Comparison of ENCODE assay signal across 1 cellular context in the genomic region with DNA sequence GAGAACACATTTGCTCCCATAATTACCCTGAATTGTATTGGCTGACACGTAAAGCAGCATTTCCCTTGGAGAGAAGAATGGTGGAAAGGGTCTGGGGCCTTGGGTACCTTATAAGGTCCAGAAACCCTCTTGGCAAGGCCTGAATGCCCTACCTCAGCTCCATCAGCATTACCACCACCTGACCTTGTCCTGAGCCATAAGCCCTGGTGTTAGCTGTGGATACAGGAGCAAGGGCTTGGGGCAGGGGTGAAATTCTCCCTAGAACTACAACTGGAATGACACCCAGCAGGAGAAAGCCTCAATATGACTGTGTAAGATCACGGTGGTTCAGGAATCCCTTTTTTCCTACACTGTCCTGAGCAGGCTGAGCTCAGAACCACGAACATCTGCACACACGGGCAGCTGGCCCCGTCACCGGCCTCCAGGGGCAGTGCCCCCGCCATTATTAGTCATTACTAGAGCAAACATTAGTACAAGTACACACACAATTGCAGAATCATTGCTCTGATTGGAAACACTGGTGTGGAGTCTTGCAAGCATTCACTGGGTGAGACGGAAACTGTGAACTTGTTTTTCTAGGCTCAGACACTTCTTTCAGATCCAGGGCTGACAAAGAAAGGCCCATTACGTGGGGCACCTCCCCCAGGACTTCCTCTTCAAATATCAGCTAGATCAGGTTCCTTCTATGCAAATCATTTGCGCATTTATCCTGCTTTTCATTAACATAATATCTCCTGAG.
TF ChIP-seq lines count a peak whose summit lies in the region.

No MANE protein-coding gene starts in this region.

TF ChIP-seq in HepG2, 621 proteins besides CTCF, POLR2A, EP300 and RAD21 (continued from another document):
- TF ChIP-seq, protein P1, sequence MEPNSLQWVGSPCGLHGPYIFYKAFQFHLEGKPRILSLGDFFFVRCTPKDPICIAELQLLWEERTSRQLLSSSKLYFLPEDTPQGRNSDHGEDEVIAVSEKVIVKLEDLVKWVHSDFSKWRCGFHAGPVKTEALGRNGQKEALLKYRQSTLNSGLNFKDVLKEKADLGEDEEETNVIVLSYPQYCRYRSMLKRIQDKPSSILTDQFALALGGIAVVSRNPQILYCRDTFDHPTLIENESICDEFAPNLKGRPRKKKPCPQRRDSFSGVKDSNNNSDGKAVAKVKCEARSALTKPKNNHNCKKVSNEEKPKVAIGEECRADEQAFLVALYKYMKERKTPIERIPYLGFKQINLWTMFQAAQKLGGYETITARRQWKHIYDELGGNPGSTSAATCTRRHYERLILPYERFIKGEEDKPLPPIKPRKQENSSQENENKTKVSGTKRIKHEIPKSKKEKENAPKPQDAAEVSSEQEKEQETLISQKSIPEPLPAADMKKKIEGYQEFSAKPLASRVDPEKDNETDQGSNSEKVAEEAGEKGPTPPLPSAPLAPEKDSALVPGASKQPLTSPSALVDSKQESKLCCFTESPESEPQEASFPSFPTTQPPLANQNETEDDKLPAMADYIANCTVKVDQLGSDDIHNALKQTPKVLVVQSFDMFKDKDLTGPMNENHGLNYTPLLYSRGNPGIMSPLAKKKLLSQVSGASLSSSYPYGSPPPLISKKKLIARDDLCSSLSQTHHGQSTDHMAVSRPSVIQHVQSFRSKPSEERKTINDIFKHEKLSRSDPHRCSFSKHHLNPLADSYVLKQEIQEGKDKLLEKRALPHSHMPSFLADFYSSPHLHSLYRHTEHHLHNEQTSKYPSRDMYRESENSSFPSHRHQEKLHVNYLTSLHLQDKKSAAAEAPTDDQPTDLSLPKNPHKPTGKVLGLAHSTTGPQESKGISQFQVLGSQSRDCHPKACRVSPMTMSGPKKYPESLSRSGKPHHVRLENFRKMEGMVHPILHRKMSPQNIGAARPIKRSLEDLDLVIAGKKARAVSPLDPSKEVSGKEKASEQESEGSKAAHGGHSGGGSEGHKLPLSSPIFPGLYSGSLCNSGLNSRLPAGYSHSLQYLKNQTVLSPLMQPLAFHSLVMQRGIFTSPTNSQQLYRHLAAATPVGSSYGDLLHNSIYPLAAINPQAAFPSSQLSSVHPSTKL (CRISPR knock-in tag; IDR thresholded peaks at IDR 0.05) = peak; percentile 61; the same call in 1 of the 2 replicates
- TF ChIP-seq AHR (CRISPR knock-in tag; IDR thresholded peaks at IDR 0.05) = no peak
- 0 out of 2 replicates have a peak, but pooled peaks have one; percentile 14 for TF ChIP-seq NFE2 (CRISPR knock-in tag; IDR thresholded peaks at IDR 0.05)
- TF ChIP-seq, protein P2, sequence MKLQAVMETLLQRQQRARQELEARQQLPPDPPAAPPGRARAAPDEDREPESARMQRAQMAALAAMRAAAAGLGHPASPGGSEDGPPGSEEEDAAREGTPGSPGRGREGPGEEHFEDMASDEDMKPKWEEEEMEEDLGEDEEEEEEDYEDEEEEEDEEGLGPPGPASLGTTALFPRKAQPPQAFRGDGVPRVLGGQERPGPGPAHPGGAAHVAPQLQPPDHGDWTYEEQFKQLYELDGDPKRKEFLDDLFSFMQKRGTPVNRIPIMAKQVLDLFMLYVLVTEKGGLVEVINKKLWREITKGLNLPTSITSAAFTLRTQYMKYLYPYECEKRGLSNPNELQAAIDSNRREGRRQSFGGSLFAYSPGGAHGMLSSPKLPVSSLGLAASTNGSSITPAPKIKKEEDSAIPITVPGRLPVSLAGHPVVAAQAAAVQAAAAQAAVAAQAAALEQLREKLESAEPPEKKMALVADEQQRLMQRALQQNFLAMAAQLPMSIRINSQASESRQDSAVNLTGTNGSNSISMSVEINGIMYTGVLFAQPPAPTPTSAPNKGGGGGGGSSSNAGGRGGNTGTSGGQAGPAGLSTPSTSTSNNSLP (IDR thresholded peaks at IDR 0.05; ENCODE audit: low read depth, low read length) = peak; percentile 75; the same call in 1 of the 2 replicates
- TF ChIP-seq SIN3A (IDR thresholded peaks at IDR 0.05; ENCODE audit: borderline replicate concordance, low read depth, low read length) = no peak
- no peak for TF ChIP-seq FOXA1 (IDR thresholded peaks at IDR 0.05)
- TF ChIP-seq FOXA1 (CRISPR knock-in tag; IDR thresholded peaks at IDR 0.05) = 0 out of 2 replicates have a peak, but pooled peaks have one; percentile 9
- TF ChIP-seq ARNTL (CRISPR knock-in tag; IDR thresholded peaks at IDR 0.05) = no peak
- no peak for TF ChIP-seq ZNF558 (CRISPR knock-in tag; IDR thresholded peaks at IDR 0.05; ENCODE audit: borderline replicate concordance)
- no peak for TF ChIP-seq HDAC1 (CRISPR knock-in tag; IDR thresholded peaks at IDR 0.05)
- TF ChIP-seq, protein P3, sequence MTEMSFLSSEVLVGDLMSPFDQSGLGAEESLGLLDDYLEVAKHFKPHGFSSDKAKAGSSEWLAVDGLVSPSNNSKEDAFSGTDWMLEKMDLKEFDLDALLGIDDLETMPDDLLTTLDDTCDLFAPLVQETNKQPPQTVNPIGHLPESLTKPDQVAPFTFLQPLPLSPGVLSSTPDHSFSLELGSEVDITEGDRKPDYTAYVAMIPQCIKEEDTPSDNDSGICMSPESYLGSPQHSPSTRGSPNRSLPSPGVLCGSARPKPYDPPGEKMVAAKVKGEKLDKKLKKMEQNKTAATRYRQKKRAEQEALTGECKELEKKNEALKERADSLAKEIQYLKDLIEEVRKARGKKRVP (CRISPR knock-in tag; IDR thresholded peaks at IDR 0.05) = peak in 1 of 2 experiments; percentile 63; a peak in 2 of 4 replicates
- peak; percentile 28; the same call in 1 of the 2 replicates for TF ChIP-seq CEBPG (CRISPR knock-in tag; IDR thresholded peaks at IDR 0.05)
- peak; percentile 39; the same call in 1 of the 2 replicates for TF ChIP-seq SAP130 (CRISPR knock-in tag; IDR thresholded peaks at IDR 0.05; ENCODE audit: low read depth)
- no peak for TF ChIP-seq ZNF44 (CRISPR knock-in tag; IDR thresholded peaks at IDR 0.05)
- TF ChIP-seq MIER2 (CRISPR knock-in tag; IDR thresholded peaks at IDR 0.05) = no peak
